21 cellular contexts compared by ENCODE assay signal in the genomic region with DNA sequence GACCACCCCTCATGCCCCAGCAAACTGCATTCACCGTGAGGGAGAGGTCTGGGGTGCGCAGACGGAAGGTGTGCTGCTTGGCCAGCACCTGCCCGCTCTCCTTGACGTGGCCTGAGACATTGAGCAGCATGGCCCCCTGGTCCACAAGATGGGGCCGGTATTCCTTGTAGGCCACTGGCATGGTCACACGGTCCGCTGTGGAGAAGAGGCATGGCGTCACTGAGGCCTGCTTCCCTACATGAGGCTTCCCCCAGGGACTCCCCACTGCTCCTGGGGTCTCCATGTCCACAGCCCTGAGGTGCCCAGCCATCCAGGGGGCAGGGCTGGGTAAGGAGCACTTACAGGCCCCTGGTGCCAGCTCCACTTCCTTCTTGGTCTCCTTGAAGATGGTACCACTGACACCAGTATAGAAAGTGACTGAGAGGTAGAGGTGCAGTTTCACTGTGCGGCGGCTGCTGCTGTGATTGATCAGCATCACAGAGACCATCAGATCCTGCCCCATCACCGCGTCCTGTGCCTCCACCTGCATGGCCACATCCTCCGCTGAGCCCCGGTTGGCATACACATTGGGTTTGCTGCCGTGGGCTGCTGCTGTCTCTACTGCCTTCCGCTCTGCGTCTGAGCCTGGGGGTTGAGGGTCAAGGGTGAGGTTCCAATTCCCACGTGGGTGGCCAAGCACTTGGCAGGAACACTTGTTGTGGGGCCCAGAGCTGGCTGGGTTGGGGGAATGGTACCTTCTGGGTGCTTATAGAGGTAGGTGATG.
"Had no signal": no experiment of that assay in that cellular context is flagged by ENCODE, and none has a peak within 500 bp of the region (broad histone marks: within the 10 kb centered on the region; RNA-seq: fewer than 3 reads in every experiment).

No MANE protein-coding gene starts in this region.

- H3K27me3 Mint-ChIP-seq: dendritic cell treated with granulocyte-macrophage colony-stimulating factor and Interleukin-4, amounts not matched to agents 40 ng/mL and 50 ng/mL, for 4 days; effector memory CD8-positive, alpha-beta T cell; progenitor cell of endocrine pancreas had no signal

- DNase-seq: central memory CD4-positive, alpha-beta T cell; effector memory CD8-positive, alpha-beta T cell; gastrocnemius medialis; heart right ventricle; hypothalamus; nephron progenitor cell; right cardiac atrium; stimulated activated CD4-positive, alpha-beta T cell treated with anti-CD3 and anti-CD28 coated beads, Interleukin-4, amount 100 ng/mL, for 1 hour; stimulated activated CD8-positive, alpha-beta memory T cell treated with anti-CD3 and anti-CD28 coated beads, Interleukin-4, amount 100 ng/mL, for 48 hours; stimulated activated naive CD8-positive, alpha-beta T cell treated with anti-CD3 and anti-CD28 coated beads, Interleukin-15, Interleukin-2, amounts not matched to agents 100 U/mL and 50 U/mL, for 24 hours; upper lobe of right lung had no signal

- H3K4me1 Mint-ChIP-seq: nephron progenitor cell had no signal

- H3K4me1 ChIP-seq: breast epithelium, gastrocnemius medialis had no signal

- H3K27me3 ChIP-seq: breast epithelium, esophagus muscularis mucosa, gastrocnemius medialis, heart right ventricle, neutrophil, tibial artery, upper lobe of right lung had no signal

- H3K4me3 Mint-ChIP-seq: dendritic cell treated with granulocyte-macrophage colony-stimulating factor and Interleukin-4, amounts not matched to agents 40 ng/mL and 50 ng/mL, for 4 days; effector memory CD8-positive, alpha-beta T cell; mesothelial cell of epicardium; nephron progenitor cell; stimulated activated effector memory CD8-positive, alpha-beta T cell treated with anti-CD3 and anti-CD28 coated beads, Interleukin-12 subunit alpha, Interleukin-12 subunit beta, amount 100 ng/mL, for 72 hours had no signal

- H3K4me3 ChIP-seq: breast epithelium, esophagus muscularis mucosa, gastrocnemius medialis, heart right ventricle, smooth muscle cell, tibial artery, upper lobe of right lung had no signal

- H3K9me3 Mint-ChIP-seq: dendritic cell treated with granulocyte-macrophage colony-stimulating factor and Interleukin-4, amounts not matched to agents 40 ng/mL and 50 ng/mL, for 4 days; effector memory CD8-positive, alpha-beta T cell; mesothelial cell of epicardium; nephron progenitor cell; stimulated activated effector memory CD8-positive, alpha-beta T cell treated with anti-CD3 and anti-CD28 coated beads, Interleukin-12 subunit alpha, Interleukin-12 subunit beta, amount 100 ng/mL, for 72 hours had no signal

- H3K27ac Mint-ChIP-seq: dendritic cell treated with granulocyte-macrophage colony-stimulating factor and Interleukin-4, amounts not matched to agents 40 ng/mL and 50 ng/mL, for 4 days; effector memory CD8-positive, alpha-beta T cell; mesothelial cell of epicardium; nephron progenitor cell; progenitor cell of endocrine pancreas; stimulated activated effector memory CD8-positive, alpha-beta T cell treated with anti-CD3 and anti-CD28 coated beads, Interleukin-12 subunit alpha, Interleukin-12 subunit beta, amount 100 ng/mL, for 72 hours had no signal

- H3K9me3 ChIP-seq: breast epithelium, esophagus muscularis mucosa, gastrocnemius medialis, heart right ventricle, neutrophil, tibial artery, upper lobe of right lung had no signal

- H3K36me3 Mint-ChIP-seq: mesothelial cell of epicardium had no signal

- H3K4me2 ChIP-seq: smooth muscle cell had no signal

- H3K27ac ChIP-seq: breast epithelium, epithelial cell of prostate, esophagus muscularis mucosa, gastrocnemius medialis, heart right ventricle, neutrophil, tibial artery, upper lobe of right lung had no signal

- H3K36me3 ChIP-seq: breast epithelium, gastrocnemius medialis had no signal
